Comparison of ENCODE assay signal across 18 cellular contexts in genomic region chr3:85808750-85809149, GRCh38.
"Had no signal": no experiment of that assay in that cellular context is flagged by ENCODE, and none has a peak within 500 bp of the region (broad histone marks: within the 10 kb centered on the region; RNA-seq: fewer than 3 reads in every experiment).

No MANE protein-coding gene starts in this region.

- H3K4me1 ChIP-seq: colonic mucosa, tibial nerve had no signal

- H3K4me3 ChIP-seq: colonic mucosa, smooth muscle cell, tibial nerve had no signal

- H3K36me3 ChIP-seq: colonic mucosa, neutrophil, tibial nerve had no signal

- H3K9me3 ChIP-seq: colonic mucosa, neutrophil, tibial nerve had no signal

- ATAC-seq: activated naive CD8-positive, alpha-beta T cell treated with anti-CD3 and anti-CD28 coated beads, Interleukin-2, amount 50 U/mL, for 24 hours; left colon; naive thymus-derived CD8-positive, alpha-beta T cell; right cardiac atrium; stimulated activated memory B cell treated with anti-CD40 and anti-IgM and Interleukin-4, amounts not matched to agents 10 μg/mL and 1 μg/mL and 100 μg/mL, for 72 hours had no signal

- H3K27me3 ChIP-seq: colonic mucosa, neutrophil, tibial nerve had no signal

- H3K27ac ChIP-seq: colonic mucosa, neutrophil, tibial nerve had no signal

- DNase-seq: activated CD4-positive, alpha-beta T cell treated with anti-CD3 and anti-CD28 coated beads, Interleukin-2, amount 10 ng/mL, durations not matched to agents 7 days and 5 days; activated CD4-positive, CD25-positive, alpha-beta regulatory T cell; activated CD8-positive, alpha-beta memory T cell treated with anti-CD3 and anti-CD28 coated beads for 24 hours; activated naive CD4-positive, alpha-beta T cell treated with Interleukin-2 at 50 U/mL for 16 hours; activated naive CD8-positive, alpha-beta T cell treated with anti-CD3 and anti-CD28 coated beads, Interleukin-2, amount 50 U/mL, for 24 hours; caudate nucleus; colonic mucosa; foreskin melanocyte; head of caudate nucleus; left colon; mammary epithelial cell; naive thymus-derived CD8-positive, alpha-beta T cell; posterior cingulate gyrus; right cardiac atrium had no signal
